In the genomic region with DNA sequence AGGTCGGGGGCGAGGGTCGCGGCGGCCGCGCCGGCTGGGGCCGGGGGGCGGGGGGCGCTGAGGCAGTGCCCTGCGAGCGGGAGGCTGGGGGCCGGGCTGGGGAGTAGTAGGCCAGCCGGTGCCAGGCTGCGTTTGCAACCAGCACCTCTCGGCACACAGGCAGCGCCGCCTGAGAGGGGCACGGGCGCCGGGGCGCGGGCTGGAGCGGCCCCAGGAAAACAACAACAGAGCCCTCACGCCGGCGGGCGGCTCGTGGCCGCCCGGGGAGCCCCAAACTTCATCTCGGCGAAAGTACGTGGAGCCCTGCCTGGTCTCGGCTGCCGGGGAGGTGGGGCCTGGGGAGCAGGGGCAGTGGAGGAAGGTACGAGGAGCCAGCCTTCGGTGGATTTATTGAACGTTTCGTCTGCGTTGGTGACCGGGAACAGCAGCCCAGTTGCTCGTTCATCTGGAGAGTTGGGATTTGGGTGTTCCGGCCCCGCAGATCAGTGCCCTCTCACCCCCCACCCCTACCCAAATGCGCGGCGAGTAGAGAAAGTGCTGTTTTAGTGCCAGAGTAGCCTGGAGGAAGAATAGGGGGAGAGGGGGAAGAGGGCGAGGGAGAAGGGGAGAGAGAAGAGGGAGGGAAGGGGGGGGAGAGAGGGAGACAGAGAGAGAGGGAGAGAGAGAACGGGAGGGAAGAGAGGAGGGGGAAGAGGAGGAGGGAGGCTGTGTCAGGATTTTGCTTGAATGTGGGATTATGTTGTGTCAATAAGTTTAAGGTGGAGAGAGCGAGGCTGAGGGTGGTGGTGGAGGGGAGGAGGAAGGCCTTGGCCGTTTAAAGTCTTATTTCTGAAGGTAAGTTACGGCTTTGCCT, we compare ENCODE assay signal across 8 cellular contexts. TPM values are rescaled to one million over a fixed set of nuclear protein-coding genes. Genes with fewer than 3 reads are reported as not detected.
A peak's percentile ranks its signal among the peaks of the same experiment; 100 is the strongest.
DNase-seq lines count a peak whose midpoint lies in the region; ATAC-seq and TF ChIP-seq lines count a peak whose summit lies in the region.

No MANE protein-coding gene starts in this region.

- WGBS in liver, result under 1% methylated on average over 54 of the region's 54 CpGs

- peak overlapping the region; percentile 89 to 96 for H3K4me3 ChIP-seq in duodenal mucosa (ENCODE audit: low read depth in 1 of 2, low read length in 2 of 2)
- H3K4me3 ChIP-seq in liver (ENCODE audit: low read depth in 1 of 3, low read length in 3 of 3), result peak overlapping the region; percentile 80 to 95 (median 95)

- H3K9ac ChIP-seq in duodenal mucosa (ENCODE audit: low read depth in 1 of 2, low read length in 2 of 2), result peak overlapping the region; percentile 82 to 83
- H3K9ac ChIP-seq in liver (ENCODE audit: low read depth in 1 of 2, low read length in 2 of 2), result peak overlapping the region; percentile 57 to 89

- peaks cover 7 to 11% of the 10 kb centered on the region in 2 donors for H3K4me1 ChIP-seq in duodenal mucosa (ENCODE audit: control insufficient read depth in 1 of 2, insufficient read depth in 2 of 2, low read length in 2 of 2)
- H3K4me1 ChIP-seq in liver (ENCODE audit: control insufficient read depth in 4 of 4, insufficient read depth in 4 of 4, low read length in 3 of 4), result peaks cover 2 to 12% (median 9%) of the 10 kb centered on the region in 4 donors

- H3K36me3 ChIP-seq in duodenal mucosa (ENCODE audit: control insufficient read depth in 1 of 2, insufficient read depth in 2 of 2, low read length in 2 of 2), result no peaks in the 10 kb centered on the region
- H3K36me3 ChIP-seq in liver (ENCODE audit: control insufficient read depth in 4 of 4, insufficient read depth in 3 of 4, low read depth in 1 of 4, low read length in 3 of 4), result peaks cover 0 to 1% (median 0%) of the 10 kb centered on the region in 4 donors

- no peak for TF ChIP-seq CTCF in liver (IDR thresholded peaks at IDR 0.05; ENCODE audit: low read depth, low read length, missing input control)

- H3K27me3 ChIP-seq in duodenal mucosa (ENCODE audit: control insufficient read depth in 1 of 2, insufficient read depth in 2 of 2, low read length in 2 of 2), result no peaks in the 10 kb centered on the region
- H3K27me3 ChIP-seq in liver (ENCODE audit: control insufficient read depth in 4 of 4, insufficient read depth in 4 of 4, low read length in 3 of 4), result no peaks in the 10 kb centered on the region

- no peaks in the 10 kb centered on the region for H3K9me3 ChIP-seq in duodenal mucosa (ENCODE audit: control insufficient read depth in 1 of 2, low read length in 2 of 2)
- H3K9me3 ChIP-seq in liver (ENCODE audit: control insufficient read depth in 4 of 4, low read length in 3 of 4), result no peaks in the 10 kb centered on the region

- DNase-seq in NK-92 treated with Interleukin-12 subunit alpha and Interleukin-12 subunit beta, amount 100 ng/mL, for 24 hours (lab: John Stamatoyannopoulos, UW), result peak; percentile 64
- DNase-seq in NK-92 (lab: John Stamatoyannopoulos, UW; ENCODE audit: unreplicated experiment), result no peak
- DNase-seq in NCI-H2107 treated with DMSO at 0.1 percent for 48 hours (lab: John Stamatoyannopoulos, UW; ENCODE audit: unreplicated experiment), result peak; percentile 47
- DNase-seq in activated CD4-positive, alpha-beta T cell treated with anti-CD3 and anti-CD28 coated beads, Interleukin-2, amount 50 U/mL, for 1 hour, result peak; percentile 43
- DNase-seq in stimulated activated CD4-positive, alpha-beta T cell treated with anti-CD3 and anti-CD28 coated beads, Interleukin-4, amount 100 ng/mL, for 48 hours (ENCODE audit: low read depth in 2 of 2), result peak; percentile 29 to 46

- TF ChIP-seq RAD21 in liver (IDR thresholded peaks at IDR 0.05), result no peak

- peak; percentile 26 for ATAC-seq in HG02870 (IDR thresholded peaks at IDR 0.05; ENCODE audit: unreplicated experiment)

- peak overlapping the region; percentile 86 for H3K27ac ChIP-seq in duodenal mucosa (ENCODE audit: low read depth, low read length)
- peak overlapping the region; percentile 79 to 95 for H3K27ac ChIP-seq in liver (ENCODE audit: low read depth in 1 of 2, low read length in 2 of 2)

TF ChIP-seq in liver, 16 proteins besides CTCF, POLR2A, EP300 and RAD21:
- TF ChIP-seq FOXA2 (IDR thresholded peaks at IDR 0.05) (no peak), TAF1 (conservative IDR thresholded peaks at IDR 0.05) (peak; percentile 24), HNF4G (IDR thresholded peaks at IDR 0.05) (no peak)
TF ChIP-seq in liver: peak in this region for 1.

RNA-seq across cellular contexts. Expression of a gene that starts 0.8 kb away (rescaled TPM):
- total RNA-seq in liver, result 10 to 100 TPM; 22.5 to 25.1 TPM
- polyA plus RNA-seq in liver, result 10 to 100 TPM in 1 of 2 donors, 1 to 10 TPM in 1; 4.7 to 18.5 TPM
